8 cellular contexts compared by ENCODE assay signal in genomic region chr12:118307069-118307954, GRCh38.
A peak's percentile ranks its signal among the peaks of the same experiment; 100 is the strongest.
DNase-seq lines count a peak whose midpoint lies in the region; ATAC-seq, FAIRE-seq and TF ChIP-seq lines count a peak whose summit lies in the region.

No MANE protein-coding gene starts in this region.

- peak; percentile 73; the same call in 1 of the 2 replicates for TF ChIP-seq POLR2A in IMR-90 (IDR thresholded peaks at IDR 0.05; ENCODE audit: low read depth, low read length)

- peak; percentile 96 for FAIRE-seq in GM19239 (lab: Jason Lieb, UNC)

- no CpG with 5 or more reads among the region's 8 CpGs for WGBS in IMR-90 (ENCODE audit: extremely low coverage in 2 of 2, insufficient read length in 1 of 2), 2 experiments

- peaks cover 4% of the 10 kb centered on the region; the same call in 1 of the 2 replicates for H4K20me1 ChIP-seq in IMR-90 (ENCODE audit: insufficient read depth, low read length)

- H3K4me2 ChIP-seq in IMR-90 (ENCODE audit: low read depth, low read length): peak overlapping the region; percentile 99

- CTCF ChIA-PET in IMR-90 (lab: Yijun Ruan, JAX): interaction anchor here (0.6 to 1.2 kb wide), 7 partner anchors 33 to 457 kb away, joined by 3 to 6 read pairs (median 4); partner anchors contain the start of gene SUDS3

- peaks cover 7 to 35% of the 10 kb centered on the region in 2 experiments; a peak in 3 of 4 replicates for H3K79me1 ChIP-seq in IMR-90 (ENCODE audit: low read depth in 1 of 2, low read length in 2 of 2)

- TF ChIP-seq RAD21 in IMR-90 (IDR thresholded peaks at IDR 0.05; ENCODE audit: low read length): peak; percentile 9

- H2AFZ ChIP-seq in IMR-90 (replicated peaks; ENCODE audit: low read length, poor library complexity): peak overlapping the region; percentile 16

- no TSS peak for BruUV-seq in IMR-90 (replicated peaks; lab: Mats Ljungman, UMichigan)

- H2AK9ac ChIP-seq in IMR-90 (replicated peaks; ENCODE audit: low read depth, low read length, poor library complexity): peak overlapping the region; percentile 79

- peak overlapping the region; percentile 97 for H4K5ac ChIP-seq in IMR-90 (ENCODE audit: low read depth, low read length)

- H3K36me3 ChIP-seq in IMR-90 (ENCODE audit: control insufficient read depth, insufficient read depth, low read length) (no peaks in the 10 kb centered on the region), right atrium auricular region (no peaks in the 10 kb centered on the region)

- ATAC-seq in IMR-90 (ENCODE audit: low read depth): peak; percentile 96
- ATAC-seq in GM19452 (IDR thresholded peaks at IDR 0.05; ENCODE audit: unreplicated experiment): no peak

- peak overlapping the region; percentile 94 for H2AK5ac ChIP-seq in IMR-90 (ENCODE audit: low read depth, low read length)

- dilution Hi-C loops in IMR-90 (cut with HindIII; ENCODE audit: low sequenced_read_pairs, unreplicated experiment): no loop called here

- H3K4ac ChIP-seq in IMR-90 (ENCODE audit: low read depth, low read length): peak overlapping the region; percentile 98

- in situ Hi-C loops in IMR-90 (cut with MboI; ENCODE audit: low sequenced_read_pairs): no loop called here

- H3K9me3 ChIP-seq in IMR-90 (ENCODE audit: control insufficient read depth, insufficient read depth, low read length) (no peaks in the 10 kb centered on the region), right atrium auricular region (no peaks in the 10 kb centered on the region)

- peak overlapping the region; percentile 98 for H2BK120ac ChIP-seq in IMR-90 (ENCODE audit: low read depth, low read length)

- TF ChIP-seq CTCF in IMR-90 (conservative IDR thresholded peaks at IDR 0.05; ENCODE audit: low read depth, low read length) (0 out of 2 replicates have a peak, but pooled peaks have one; percentile 2), right atrium auricular region (IDR thresholded peaks at IDR 0.05) (no peak)

- POLR2A ChIA-PET in IMR-90 (lab: Charles Lee; ENCODE audit: unreplicated experiment): no interaction called here

- peak; percentile 10 for DNase-seq in 8988T
- no peak for DNase-seq in GM19239 (ENCODE audit: insufficient read length, low spot score)
- peak; percentile 95 for DNase-seq in IMR-90
- DNase-seq in activated T-cell treated with anti-CD3 and anti-CD28 coated beads, Interleukin-2, amount 50 U/mL, for 48 hours: peak; percentile 63 to 64
- no peak for DNase-seq in right atrium auricular region (ENCODE audit: low spot score)
- DNase-seq in stimulated activated CD8-positive, alpha-beta memory T cell treated with anti-CD3 and anti-CD28 coated beads, Interleukin-7, amount 100 ng/mL, for 4 hours (ENCODE audit: low read depth in 2 of 2): peak; percentile 16 to 19
- DNase-seq in NCI-H1048 (lab: John Stamatoyannopoulos, UW): no peak

- H3K9me1 ChIP-seq in IMR-90 (ENCODE audit: insufficient read depth, low read length): no peaks in the 10 kb centered on the region; the same call in 1 of the 2 replicates

- peak overlapping the region; percentile 97 for H4K91ac ChIP-seq in IMR-90 (ENCODE audit: insufficient read depth, low read depth, low read length)

- peak overlapping the region; percentile 83 for H2BK20ac ChIP-seq in IMR-90 (ENCODE audit: low read depth, low read length)

- H3K14ac ChIP-seq in IMR-90 (replicated peaks; ENCODE audit: low read depth, low read length): peak overlapping the region; percentile 99

- H3K27ac ChIP-seq in IMR-90 (ENCODE audit: insufficient read depth, low read length) (peak overlapping the region; percentile 97), right atrium auricular region (peak overlapping the region; percentile 54 to 58)

- H3K23ac ChIP-seq in IMR-90 (ENCODE audit: low read depth, low read length): peak overlapping the region; percentile 100

- H3K27me3 ChIP-seq in IMR-90 (ENCODE audit: control insufficient read depth, insufficient read depth, low read length) (no peaks in the 10 kb centered on the region), right atrium auricular region (no peaks in the 10 kb centered on the region)

- peak overlapping the region; percentile 97 for H2BK15ac ChIP-seq in IMR-90 (ENCODE audit: low read depth, low read length)

- intact Hi-C loops in IMR-90 (cut with micrococcal nuclease): loop anchor here (1.0 to 5.0 kb wide), 3 partner anchors 51 to 115 kb away; no protein-coding TSS in a partner anchor

- peak overlapping the region; percentile 90 to 98 for H4K8ac ChIP-seq in IMR-90 (ENCODE audit: low read depth in 2 of 2, low read length in 2 of 2)

- H3K9ac ChIP-seq in IMR-90 (ENCODE audit: low read depth, low read length): peak overlapping the region; percentile 94

- H3K4me3 ChIP-seq in IMR-90 (ENCODE audit: insufficient read depth, low read depth, low read length) (peak overlapping the region; percentile 55), right atrium auricular region (peak overlapping the region in 1 of 2 donors; percentile 1)

- peak overlapping the region; percentile 100 for H2BK5ac ChIP-seq in IMR-90 (ENCODE audit: low read depth, low read length, poor library complexity, severe bottlenecking)

- H3K18ac ChIP-seq in IMR-90 (ENCODE audit: low read depth, low read length): peak overlapping the region; percentile 98

- H3K4me1 ChIP-seq in IMR-90 (ENCODE audit: control insufficient read depth, insufficient read depth, low read length) (peaks cover 6% of the 10 kb centered on the region), right atrium auricular region (peaks cover 0 to 8% of the 10 kb centered on the region in 2 donors)

- peak overlapping the region; percentile 99 for H3K56ac ChIP-seq in IMR-90 (ENCODE audit: extremely low read depth, insufficient read depth, low read length)

TF ChIP-seq in IMR-90, 13 proteins besides CTCF, POLR2A, EP300 and RAD21:
- TF ChIP-seq RCOR1 (IDR thresholded peaks at IDR 0.05; ENCODE audit: insufficient replicate concordance, low read length) (no peak), MXI1 (IDR thresholded peaks at IDR 0.05; ENCODE audit: borderline replicate concordance, low read depth, low read length) (0 out of 2 replicates have a peak, but pooled peaks have one; percentile 15), NFE2L2 (IDR thresholded peaks at IDR 0.05; ENCODE audit: low read depth, low read length) (peak; percentile 80; the same call in 1 of the 2 replicates), MAFK (IDR thresholded peaks at IDR 0.05; ENCODE audit: low read depth, low read length) (peak; percentile 90), MAZ (IDR thresholded peaks at IDR 0.05; ENCODE audit: borderline replicate concordance, low read depth, low read length) (0 out of 2 replicates have a peak, but pooled peaks have one; percentile 38), FOS (IDR thresholded peaks at IDR 0.05; ENCODE audit: low read depth, low read length) (peak; percentile 64; the same call in 1 of the 2 replicates), USF2 (IDR thresholded peaks at IDR 0.05; ENCODE audit: low read depth, low read length) (no peak), ELK1 (IDR thresholded peaks at IDR 0.05; ENCODE audit: borderline replicate concordance, low read depth, low read length) (peak; percentile 12; the same call in 1 of the 2 replicates), SMC3 (IDR thresholded peaks at IDR 0.05; ENCODE audit: low read depth, low read length) (no peak), BHLHE40 (IDR thresholded peaks at IDR 0.05; ENCODE audit: low read depth, low read length) (peak; percentile 90), CHD1 (IDR thresholded peaks at IDR 0.05; ENCODE audit: low read depth, low read length) (no peak; the same call in 1 of the 2 replicates), CEBPB (IDR thresholded peaks at IDR 0.05; ENCODE audit: low read depth, low read length) (peak; percentile 99)

Comparison
In these comparisons a context has a peak if more than half of its experiments do, and no peak if none do; other contexts are left out.
1. DNase-seq: peak in 8988T (single experiment), IMR-90 (single experiment), activated T-cell treated with anti-CD3 and anti-CD28 coated beads, Interleukin-2, amount 50 U/mL, for 48 hours (2 of 2) and stimulated activated CD8-positive, alpha-beta memory T cell treated with anti-CD3 and anti-CD28 coated beads, Interleukin-7, amount 100 ng/mL, for 4 hours (2 of 2); none in GM19239 (single experiment), right atrium auricular region (single experiment) and NCI-H1048 (single experiment).